Comparison of ENCODE assay signal across 25 cellular contexts in the genomic region with DNA sequence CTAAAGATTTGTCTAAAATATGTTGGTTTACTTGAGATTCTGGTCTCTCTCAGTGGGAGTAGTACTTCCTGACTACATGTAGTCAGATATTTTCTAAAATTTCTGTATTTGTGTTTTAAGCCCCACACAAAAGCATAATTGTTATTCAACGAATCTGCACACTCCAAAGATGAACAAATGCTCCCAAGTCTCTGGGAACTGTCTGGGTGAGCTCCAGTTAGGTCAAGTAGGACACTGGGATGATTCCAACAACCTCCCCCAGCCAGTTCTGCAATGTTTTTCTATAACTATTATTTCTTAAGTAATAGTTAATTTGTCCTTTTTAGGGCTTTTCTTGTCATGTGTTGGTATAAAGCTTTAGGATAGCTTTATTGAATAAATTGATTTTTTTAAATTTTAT.
"Had no signal": no experiment of that assay in that cellular context is flagged by ENCODE, and none has a peak within 500 bp of the region (broad histone marks: within the 10 kb centered on the region; RNA-seq: fewer than 3 reads in every experiment).

No MANE protein-coding gene starts in this region.

- H3K36me3 ChIP-seq: ascending aorta, gastroesophageal sphincter, right lobe of liver, upper lobe of left lung had no signal

- H3K9me3 Mint-ChIP-seq: activated B cell treated with CpG ODN at 0.5 μM for 24 hours; memory B cell; T-helper 2 cell treated with Interferon-gamma antibody and Interleukin-4, amounts not matched to agents 5 μg/mL and 100 μg/mL, for 36 hours had no signal

- H3K27me3 ChIP-seq: ascending aorta, gastroesophageal sphincter, hepatocyte, right lobe of liver, upper lobe of left lung had no signal

- ATAC-seq: activated CD8-positive, alpha-beta T cell treated with anti-CD3 and anti-CD28 coated beads for 36 hours; activated T-cell treated with anti-CD3 and anti-CD28 coated beads, Interleukin-2, amount 50 U/mL, for 72 hours; esophagus mucosa; gastroesophageal sphincter; naive thymus-derived CD4-positive, alpha-beta T cell; stimulated activated naive CD8-positive, alpha-beta T cell treated with anti-CD3 and anti-CD28 coated beads, Interleukin-15, Interleukin-2, amounts not matched to agents 100 U/mL and 50 U/mL, for 24 hours had no signal

- DNase-seq: activated B cell treated with CpG ODN at 0.5 μM for 24 hours; activated CD4-positive, alpha-beta T cell treated with anti-CD3 and anti-CD28 coated beads, Interleukin-2, amount 50 U/mL, for 1 hour; activated CD8-positive, alpha-beta T cell treated with anti-CD3 and anti-CD28 coated beads for 36 hours; activated naive CD4-positive, alpha-beta T cell treated with anti-CD3 and anti-CD28 coated beads for 36 hours; activated naive CD8-positive, alpha-beta T cell treated with anti-CD3 and anti-CD28 coated beads for 36 hours; activated T-cell treated with anti-CD3 and anti-CD28 coated beads for 4 hours; activated T-cell treated with anti-CD3 and anti-CD28 coated beads, Interleukin-2, amount 50 U/mL, for 72 hours; central memory CD4-positive, alpha-beta T cell; islet precursor cell; midbrain; naive thymus-derived CD4-positive, alpha-beta T cell; right lobe of liver; stimulated activated CD4-positive, alpha-beta T cell treated with anti-CD3 and anti-CD28 coated beads, Interleukin-12 subunit alpha, Interleukin-12 subunit beta, amount 100 ng/mL, for 4 hours; stimulated activated CD4-positive, alpha-beta T cell treated with anti-CD3 and anti-CD28 coated beads, Interleukin-4, amount 100 ng/mL, for 1 hour; stimulated activated naive CD8-positive, alpha-beta T cell treated with anti-CD3 and anti-CD28 coated beads, Interleukin-15, Interleukin-2, amounts not matched to agents 100 U/mL and 50 U/mL, for 24 hours; T-helper 1 cell; upper lobe of left lung had no signal

- H3K27me3 Mint-ChIP-seq: activated B cell treated with CpG ODN at 0.5 μM for 24 hours; activated CD8-positive, alpha-beta T cell treated with anti-CD3 and anti-CD28 coated beads for 36 hours; activated naive CD8-positive, alpha-beta T cell treated with anti-CD3 and anti-CD28 coated beads for 36 hours had no signal

- H3K36me3 Mint-ChIP-seq: activated naive CD8-positive, alpha-beta T cell treated with anti-CD3 and anti-CD28 coated beads for 36 hours; brain; memory B cell had no signal

- H3K27ac Mint-ChIP-seq: activated B cell treated with CpG ODN at 0.5 μM for 24 hours; activated CD8-positive, alpha-beta T cell treated with anti-CD3 and anti-CD28 coated beads for 36 hours; activated naive CD4-positive, alpha-beta T cell treated with anti-CD3 and anti-CD28 coated beads for 36 hours; activated naive CD8-positive, alpha-beta T cell treated with anti-CD3 and anti-CD28 coated beads for 36 hours; activated T-cell treated with anti-CD3 and anti-CD28 coated beads, Interleukin-2, amount 50 U/mL, for 72 hours; memory B cell; naive thymus-derived CD4-positive, alpha-beta T cell; T-helper 2 cell treated with Interferon-gamma antibody and Interleukin-4, amounts not matched to agents 5 μg/mL and 100 μg/mL, for 36 hours had no signal

- H3K4me1 Mint-ChIP-seq: activated B cell treated with CpG ODN at 0.5 μM for 24 hours, brain, memory B cell had no signal

- H3K9me3 ChIP-seq: ascending aorta, gastroesophageal sphincter, right lobe of liver, upper lobe of left lung had no signal

- H3K4me1 ChIP-seq: ascending aorta, gastroesophageal sphincter, right lobe of liver had no signal

- H3K4me3 Mint-ChIP-seq: activated B cell treated with CpG ODN at 0.5 μM for 24 hours; activated CD8-positive, alpha-beta T cell treated with anti-CD3 and anti-CD28 coated beads for 36 hours; activated naive CD4-positive, alpha-beta T cell treated with anti-CD3 and anti-CD28 coated beads for 36 hours; activated naive CD8-positive, alpha-beta T cell treated with anti-CD3 and anti-CD28 coated beads for 36 hours; activated T-cell treated with anti-CD3 and anti-CD28 coated beads, Interleukin-2, amount 50 U/mL, for 72 hours; brain; memory B cell; naive thymus-derived CD4-positive, alpha-beta T cell; T-helper 2 cell treated with Interferon-gamma antibody and Interleukin-4, amounts not matched to agents 5 μg/mL and 100 μg/mL, for 36 hours had no signal

- H3K4me3 ChIP-seq: ascending aorta, gastroesophageal sphincter, hepatocyte, right lobe of liver, skin epidermis, upper lobe of left lung had no signal

- H3K27ac ChIP-seq: ascending aorta, gastroesophageal sphincter, hepatocyte, right lobe of liver, skin epidermis, upper lobe of left lung had no signal
